In genomic region chr17:80703109-80703508, GRCh38 we compare ENCODE assay signal across 17 cellular contexts.
DNase-seq lines count a peak whose midpoint lies in the region; ATAC-seq, FAIRE-seq and TF ChIP-seq lines count a peak whose summit lies in the region.
"Had no signal": no experiment of that assay in that cellular context is flagged by ENCODE, and none has a peak within 500 bp of the region (broad histone marks: within the 10 kb centered on the region; RNA-seq: fewer than 3 reads in every experiment).

No MANE protein-coding gene starts in this region.

- H3F3A ChIP-seq in OCI-LY1 (ENCODE audit: insufficient read depth, low read length) = no peaks in the 10 kb centered on the region

- intact Hi-C loops in K562 (cut with micrococcal nuclease) = no loop called here

- H3K79me2 ChIP-seq in OCI-LY1 (ENCODE audit: insufficient read depth, low read length) (no peaks in the 10 kb centered on the region), K562 (ENCODE audit: control insufficient read depth, insufficient read depth, low read length) (peaks cover 50% of the 10 kb centered on the region)

- H3K4me3 Mint-ChIP-seq in activated T-cell treated with anti-CD3 and anti-CD28 coated beads, Interleukin-2, amount 50 U/mL, for 24 hours = peak overlapping the region; percentile 11
- no peak overlapping the region for H3K4me3 Mint-ChIP-seq in stimulated activated effector memory CD8-positive, alpha-beta T cell treated with anti-CD3 and anti-CD28 coated beads, Interleukin-12 subunit alpha, Interleukin-12 subunit beta, amount 100 ng/mL, for 72 hours
- H3K4me3 Mint-ChIP-seq: nephron progenitor cell had no signal

- peaks cover 28% of the 10 kb centered on the region for H3K36me3 Mint-ChIP-seq in activated T-cell treated with anti-CD3 and anti-CD28 coated beads, Interleukin-2, amount 50 U/mL, for 24 hours (ENCODE audit: low read depth)
- H3K36me3 Mint-ChIP-seq in stimulated activated effector memory CD8-positive, alpha-beta T cell treated with anti-CD3 and anti-CD28 coated beads, Interleukin-12 subunit alpha, Interleukin-12 subunit beta, amount 100 ng/mL, for 72 hours = peaks cover 14% of the 10 kb centered on the region

- H3K9me3 ChIP-seq in OCI-LY1 (ENCODE audit: low read length) (no peaks in the 10 kb centered on the region), K562 (replicated peaks; ENCODE audit: control insufficient read depth, insufficient read depth, low read depth, low read length) (no peaks in the 10 kb centered on the region), upper lobe of left lung (no peaks in the 10 kb centered on the region)
- H3K9me3 ChIP-seq: colonic mucosa, left ventricle myocardium inferior had no signal

- H3K9me2 ChIP-seq in OCI-LY1 (ENCODE audit: low read depth, low read length) = no peaks in the 10 kb centered on the region

- peaks cover 7% of the 10 kb centered on the region for H3K9me1 ChIP-seq in K562 (ENCODE audit: control insufficient read depth, insufficient read depth, low read length)

- FAIRE-seq in K562 (lab: Jason Lieb, UNC) = no peak

- 63% methylated on average over 9 of the region's 10 CpGs for WGBS in K562 (ENCODE audit: insufficient coverage, low coverage, missing lambda C conversion rate)
- WGBS in upper lobe of left lung, 2 donors = 67% methylated on average over 10 of the region's 10 CpGs

- TF ChIP-seq POLR2A in K562 (conservative IDR thresholded peaks at IDR 0.05) (no peak), upper lobe of left lung (IDR thresholded peaks at IDR 0.05) (no peak)

- CTCF ChIA-PET in K562 (lab: Yijun Ruan, JAX; ENCODE audit: low intra/inter-chr PET ratio) = no interaction called here

- H3K9me3 Mint-ChIP-seq in activated T-cell treated with anti-CD3 and anti-CD28 coated beads, Interleukin-2, amount 50 U/mL, for 24 hours = peaks cover 4% of the 10 kb centered on the region
- H3K9me3 Mint-ChIP-seq in stimulated activated effector memory CD8-positive, alpha-beta T cell treated with anti-CD3 and anti-CD28 coated beads, Interleukin-12 subunit alpha, Interleukin-12 subunit beta, amount 100 ng/mL, for 72 hours = peaks cover 5% of the 10 kb centered on the region

- H3K27me3 ChIP-seq in OCI-LY1 (ENCODE audit: insufficient read depth, low read length) = no peaks in the 10 kb centered on the region
- no peaks in the 10 kb centered on the region for H3K27me3 ChIP-seq in K562 (ENCODE audit: control insufficient read depth in 2 of 2, insufficient read depth in 2 of 2, low read length in 2 of 2)
- H3K27me3 ChIP-seq in upper lobe of left lung = no peaks in the 10 kb centered on the region
- H3K27me3 ChIP-seq: colonic mucosa, hepatocyte had no signal

- ATAC-seq in K562 (no peak), HG02885 (IDR thresholded peaks at IDR 0.05; ENCODE audit: poor library complexity, unreplicated experiment) (no peak), GM21515 (IDR thresholded peaks at IDR 0.05; ENCODE audit: unreplicated experiment) (no peak), upper lobe of left lung (ENCODE audit: low FRiP score in 2 of 2) (no peak)
- peak; percentile 40 for ATAC-seq in stimulated activated effector memory CD8-positive, alpha-beta T cell treated with anti-CD3 and anti-CD28 coated beads, Interleukin-12 subunit alpha, Interleukin-12 subunit beta, amount 100 ng/mL, for 72 hours

- H3K4me3 ChIP-seq in OCI-LY1 (ENCODE audit: low read depth, low read length, poor library complexity, severe bottlenecking) (no peak overlapping the region), K562 (no peak overlapping the region), upper lobe of left lung (no peak overlapping the region)
- H3K4me3 ChIP-seq: colonic mucosa, hepatocyte, left ventricle myocardium inferior had no signal

- H2AFZ ChIP-seq in OCI-LY1 (ENCODE audit: low read length) = no peak overlapping the region
- H2AFZ ChIP-seq in K562 (ENCODE audit: low read depth, low read length) = no peak overlapping the region
- H2AFZ ChIP-seq: hepatocyte had no signal

- TF ChIP-seq RAD21 in K562 (CRISPR knock-in tag; conservative IDR thresholded peaks at IDR 0.05 in 1 of 2, IDR thresholded peaks at IDR 0.05 in 1 of 2) = no peak

- no TSS peak for BruUV-seq in K562 (replicated peaks; lab: Mats Ljungman, UMichigan)

- TF ChIP-seq CTCF in OCI-LY1 (IDR thresholded peaks at IDR 0.05; ENCODE audit: low read length) (no peak), K562 (IDR thresholded peaks at IDR 0.05 in 2 of 3, conservative IDR thresholded peaks at IDR 0.05 in 1 of 3; ENCODE audit: insufficient read depth in 2 of 3, low read depth in 1 of 3, low read length in 3 of 3) (no peak), upper lobe of left lung (IDR thresholded peaks at IDR 0.05) (no peak)

- H3K4me1 ChIP-seq in OCI-LY1 (ENCODE audit: insufficient read depth, low read length, severe bottlenecking) (peaks cover 49% of the 10 kb centered on the region), K562 (replicated peaks in 1 of 2; ENCODE audit: control insufficient read depth in 2 of 2, insufficient read depth in 2 of 2, low read length in 2 of 2) (peaks cover 0 to 12% of the 10 kb centered on the region in 2 experiments; a peak in 2 of 5 replicates), upper lobe of left lung (peaks cover 0 to 7% (median 2%) of the 10 kb centered on the region in 4 donors)
- H3K4me1 ChIP-seq: colonic mucosa, left ventricle myocardium inferior had no signal

- peaks cover 57% of the 10 kb centered on the region for H3K4me1 Mint-ChIP-seq in activated T-cell treated with anti-CD3 and anti-CD28 coated beads, Interleukin-2, amount 50 U/mL, for 24 hours (ENCODE audit: low read depth)
- H3K4me1 Mint-ChIP-seq in stimulated activated effector memory CD8-positive, alpha-beta T cell treated with anti-CD3 and anti-CD28 coated beads, Interleukin-12 subunit alpha, Interleukin-12 subunit beta, amount 100 ng/mL, for 72 hours = peaks cover 68% of the 10 kb centered on the region

- DNase-seq in activated T-cell treated with anti-CD3 and anti-CD28 coated beads, Interleukin-2, amount 50 U/mL, for 24 hours = no peak
- DNase-seq in activated T-cell treated with anti-CD3 and anti-CD28 coated beads, Interleukin-2, amount 50 U/mL, for 48 hours = no peak
- DNase-seq in K562 (ENCODE audit: extremely low read depth in 1 of 4, low spot score in 3 of 4) (no peak), upper lobe of left lung (no peak)
- DNase-seq in stimulated activated effector memory CD8-positive, alpha-beta T cell treated with anti-CD3 and anti-CD28 coated beads, Interleukin-12 subunit alpha, Interleukin-12 subunit beta, amount 100 ng/mL, for 72 hours (ENCODE audit: low spot score in 2 of 2) = no peak
- DNase-seq: ACHN; activated CD4-positive, alpha-beta T cell treated with anti-CD3 and anti-CD28 coated beads, Interleukin-2, amount 50 U/mL, for 1 hour; amygdala; colonic mucosa; left ventricle myocardium inferior; NCI-H187 treated with DMSO at 0.1 percent for 48 hours; NCI-H774; nephron progenitor cell had no signal

- H3K27ac ChIP-seq in OCI-LY1 (ENCODE audit: low read depth, low read length, poor library complexity, severe bottlenecking) (peak overlapping the region; percentile 81), K562 (ENCODE audit: extremely low read depth, low read depth, low read length) (no peak overlapping the region), upper lobe of left lung (no peak overlapping the region)
- H3K27ac ChIP-seq: colonic mucosa, hepatocyte, left ventricle myocardium inferior had no signal

- peak overlapping the region; percentile 84 for H3K27ac Mint-ChIP-seq in activated T-cell treated with anti-CD3 and anti-CD28 coated beads, Interleukin-2, amount 50 U/mL, for 24 hours
- H3K27ac Mint-ChIP-seq in stimulated activated effector memory CD8-positive, alpha-beta T cell treated with anti-CD3 and anti-CD28 coated beads, Interleukin-12 subunit alpha, Interleukin-12 subunit beta, amount 100 ng/mL, for 72 hours = peak overlapping the region; percentile 74
- H3K27ac Mint-ChIP-seq: nephron progenitor cell had no signal

- H3K9ac ChIP-seq in OCI-LY1 (ENCODE audit: low read length) (no peak overlapping the region; the same call in 1 of the 2 replicates), K562 (ENCODE audit: insufficient read depth in 1 of 2, low read depth in 2 of 2, low read length in 2 of 2) (no peak overlapping the region)

- in situ Hi-C loops in K562 (cut with MboI) = no loop called here

- H3K4me2 ChIP-seq in OCI-LY1 (ENCODE audit: low read length) (peak overlapping the region; percentile 12; the same call in 1 of the 2 replicates), K562 (ENCODE audit: insufficient read depth, low read length) (no peak overlapping the region)
- H3K4me2 ChIP-seq: hepatocyte had no signal

- no peak for TF ChIP-seq EP300 in K562 (IDR thresholded peaks at IDR 0.05; ENCODE audit: low read length)
- TF ChIP-seq EP300 in upper lobe of left lung (IDR thresholded peaks at IDR 0.05) = no peak

- H3K36me3 ChIP-seq in OCI-LY1 (ENCODE audit: insufficient read depth, low read length) (peaks cover 5% of the 10 kb centered on the region; the same call in 1 of the 2 replicates), K562 (ENCODE audit: control insufficient read depth, insufficient read depth, low read length) (peaks cover 6% of the 10 kb centered on the region; the same call in 1 of the 3 replicates), upper lobe of left lung (no peaks in the 10 kb centered on the region)
- H3K36me3 ChIP-seq: colonic mucosa had no signal

- POLR2A ChIA-PET in K562 (lab: Yijun Ruan, JAX) = interaction anchor here (0.6 to 1.5 kb wide), 3 partner anchors 14 to 849 kb away, joined by 3 read pairs; no protein-coding TSS in a partner anchor

- H4K20me1 ChIP-seq in OCI-LY1 (ENCODE audit: insufficient read depth, low read length) (no peaks in the 10 kb centered on the region), K562 (replicated peaks; ENCODE audit: control insufficient read depth, insufficient read depth, low read length) (peaks cover 7% of the 10 kb centered on the region; the same call in 1 of the 2 replicates)

- no peaks in the 10 kb centered on the region for H3K27me3 Mint-ChIP-seq in activated T-cell treated with anti-CD3 and anti-CD28 coated beads, Interleukin-2, amount 50 U/mL, for 24 hours

TF ChIP-seq in K562, 482 proteins besides CTCF, POLR2A, EP300 and RAD21:
- TF ChIP-seq STAG1 (CRISPR knock-in tag; IDR thresholded peaks at IDR 0.05; ENCODE audit: borderline replicate concordance) = no peak
- no peak for TF ChIP-seq SMAD2 (IDR thresholded peaks at IDR 0.05; ENCODE audit: low read depth, low read length)
- 0 out of 2 replicates have a peak, but pooled peaks have one; percentile 11 for TF ChIP-seq SPI1 (IDR thresholded peaks at IDR 0.05; ENCODE audit: borderline replicate concordance, low read depth, low read length)
